In the genomic region with DNA sequence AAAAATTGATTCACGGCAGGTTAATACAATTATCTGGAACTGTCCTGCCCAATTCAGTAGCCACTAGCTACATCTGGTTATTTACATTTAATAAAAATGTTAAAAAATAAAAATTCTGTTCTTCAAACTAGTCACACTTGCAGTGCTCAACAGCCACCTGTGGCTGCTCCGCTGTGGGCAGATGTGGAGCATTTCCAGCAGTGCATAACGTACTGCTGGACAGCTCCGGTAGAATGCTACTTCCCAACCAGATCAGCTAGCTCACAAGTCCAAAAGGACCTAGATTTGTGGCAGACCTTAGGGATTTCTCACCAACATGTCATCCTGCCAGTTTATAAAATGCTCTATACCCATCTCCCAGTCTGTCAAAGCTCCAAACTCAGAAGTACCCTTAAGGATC, we compare ENCODE assay signal across 14 cellular contexts.
"Had no signal": no experiment of that assay in that cellular context is flagged by ENCODE, and none has a peak within 500 bp of the region (broad histone marks: within the 10 kb centered on the region; RNA-seq: fewer than 3 reads in every experiment).

No MANE protein-coding gene starts in this region.

- H3K27me3 Mint-ChIP-seq: activated CD4-positive, alpha-beta T cell treated with anti-CD3 and anti-CD28 coated beads, Interleukin-2, amount 10 ng/mL, durations not matched to agents 7 days and 5 days; naive thymus-derived CD4-positive, alpha-beta T cell had no signal

- H2AFZ ChIP-seq: hepatocyte had no signal

- H3K27ac ChIP-seq: esophagus muscularis mucosa, hepatocyte, tibial nerve, vagina had no signal

- H3K27me3 ChIP-seq: esophagus muscularis mucosa, hepatocyte, tibial nerve, vagina had no signal

- H3K9me3 Mint-ChIP-seq: activated CD4-positive, alpha-beta T cell treated with anti-CD3 and anti-CD28 coated beads, Interleukin-2, amount 10 ng/mL, durations not matched to agents 7 days and 5 days had no signal

- H3K9me3 ChIP-seq: esophagus muscularis mucosa, mucosa of descending colon, tibial nerve, vagina had no signal

- H3K4me3 Mint-ChIP-seq: activated CD4-positive, alpha-beta T cell treated with anti-CD3 and anti-CD28 coated beads, Interleukin-2, amount 10 ng/mL, durations not matched to agents 7 days and 5 days; naive thymus-derived CD4-positive, alpha-beta T cell had no signal

- H3K4me3 ChIP-seq: esophagus muscularis mucosa, hepatocyte, mucosa of descending colon, tibial nerve, vagina had no signal

- H3K4me1 ChIP-seq: esophagus muscularis mucosa, tibial nerve, vagina had no signal

- DNase-seq: activated CD4-positive, alpha-beta T cell treated with anti-CD3 and anti-CD28 coated beads, Interleukin-2, amount 10 ng/mL, durations not matched to agents 7 days and 5 days; activated CD8-positive, alpha-beta memory T cell treated with anti-CD3 and anti-CD28 coated beads for 24 hours; activated naive CD4-positive, alpha-beta T cell treated with Interleukin-2 at 50 U/mL for 16 hours; islet precursor cell; mucosa of descending colon; naive thymus-derived CD4-positive, alpha-beta T cell; retina; stimulated activated CD4-positive, alpha-beta T cell treated with anti-CD3 and anti-CD28 coated beads, Interleukin-2, amount 100 ng/mL, for 48 hours; stimulated activated naive CD4-positive, alpha-beta T cell treated with Interleukin-2 at 50 U/mL for 16 hours; substantia nigra had no signal

- H3K4me2 ChIP-seq: hepatocyte had no signal

- ATAC-seq: mucosa of descending colon; naive thymus-derived CD4-positive, alpha-beta T cell had no signal

- H3K27ac Mint-ChIP-seq: activated CD4-positive, alpha-beta T cell treated with anti-CD3 and anti-CD28 coated beads, Interleukin-2, amount 10 ng/mL, durations not matched to agents 7 days and 5 days had no signal
